In the genomic region with DNA sequence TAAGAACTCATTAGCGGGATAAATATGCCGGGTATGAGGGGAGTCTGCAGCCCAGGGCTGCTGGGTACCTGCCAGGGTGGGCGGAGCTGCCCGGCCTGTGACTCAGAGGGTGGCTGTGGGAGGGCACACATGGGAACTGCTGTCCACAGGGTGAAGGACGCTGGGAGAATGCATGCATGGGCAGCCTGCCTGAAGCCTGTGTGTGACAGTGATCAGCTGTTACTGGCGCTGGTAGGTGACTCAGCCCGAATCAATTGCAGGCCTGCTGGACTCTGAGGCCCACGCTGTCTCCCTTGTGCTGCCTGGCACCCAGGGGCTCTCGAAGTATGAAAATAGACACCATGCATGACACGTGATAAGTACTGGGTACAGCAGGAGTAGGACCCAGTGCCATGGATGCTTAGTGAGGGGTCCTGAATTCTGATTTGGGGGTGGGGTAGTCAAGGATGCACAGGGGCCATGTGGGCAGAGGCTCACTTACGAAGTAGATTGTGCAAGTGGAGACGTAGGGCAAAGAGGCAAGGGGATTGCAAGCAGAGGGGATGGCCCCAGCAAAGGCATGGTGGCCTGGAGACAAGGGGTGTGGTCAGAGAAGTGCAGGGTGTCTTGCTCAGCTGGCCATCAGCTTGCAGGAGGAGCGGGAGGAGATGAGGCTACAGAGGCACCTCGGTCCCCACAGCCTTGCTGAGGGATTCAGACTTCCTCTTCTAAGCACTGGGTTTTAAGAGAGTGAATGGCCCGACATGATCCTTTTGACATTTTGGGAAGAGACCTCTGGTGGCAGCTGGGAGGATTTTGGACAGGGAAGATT, we compare ENCODE assay signal across 8 cellular contexts. TPM values are rescaled to one million over a fixed set of nuclear protein-coding genes. Genes with fewer than 3 reads are reported as not detected.
DNase-seq lines count a peak whose midpoint lies in the region; ATAC-seq and TF ChIP-seq lines count a peak whose summit lies in the region.

No MANE protein-coding gene starts in this region.

- TF ChIP-seq CTCF in mammary epithelial cell (conservative IDR thresholded peaks at IDR 0.05 in 1 of 2, IDR thresholded peaks at IDR 0.05 in 1 of 2; ENCODE audit: extremely low read depth in 1 of 2, insufficient read depth in 1 of 2, low read depth in 1 of 2, low read length in 2 of 2) = peak in 1 of 2 donors; percentile 13
- no peak for TF ChIP-seq CTCF in testis (IDR thresholded peaks at IDR 0.05)

- CTCF ChIA-PET in mammary epithelial cell (lab: Charles Lee; ENCODE audit: low non-redundant PET) = interaction anchor here (0.7 kb wide), 1 partner anchor 66 kb away, joined by 3 read pairs; no protein-coding TSS in a partner anchor

- no peak for ATAC-seq in HG03521 (IDR thresholded peaks at IDR 0.05; ENCODE audit: unreplicated experiment)
- ATAC-seq in GM21515 (IDR thresholded peaks at IDR 0.05; ENCODE audit: unreplicated experiment) = no peak

- H3K4me3 ChIP-seq in mammary epithelial cell (replicated peaks in 1 of 3; ENCODE audit: insufficient read depth in 1 of 3, low read depth in 2 of 3, low read length in 3 of 3) (no peak overlapping the region), testis (no peak overlapping the region)

- H3K27ac ChIP-seq in mammary epithelial cell (ENCODE audit: insufficient read depth, low read depth, low read length) (no peak overlapping the region), testis (no peak overlapping the region)

- H3K9me3 ChIP-seq in mammary epithelial cell (replicated peaks; ENCODE audit: insufficient read depth, low read length) (no peaks in the 10 kb centered on the region), testis (no peaks in the 10 kb centered on the region)

- no peak for TF ChIP-seq POLR2A in testis (IDR thresholded peaks at IDR 0.05)

- DNase-seq in EL (peak; percentile 98), NCI-H446 (lab: John Stamatoyannopoulos, UW) (peak; percentile 67 to 93), mammary epithelial cell (peak; percentile 84), kidney tubule cell (ENCODE audit: low spot score) (peak; percentile 98), testis (peak; percentile 95), activated gamma-delta T cell (lab: John Stamatoyannopoulos, UW) (no peak)

- H3K36me3 ChIP-seq in mammary epithelial cell (ENCODE audit: insufficient read depth, low read length) (no peaks in the 10 kb centered on the region), testis (ENCODE audit: low read depth, missing control alignments) (no peaks in the 10 kb centered on the region)

- H3K4me1 ChIP-seq in mammary epithelial cell (ENCODE audit: insufficient read depth, low read length) = peaks cover 30% of the 10 kb centered on the region
- H3K4me1 ChIP-seq in testis = peaks cover 6% of the 10 kb centered on the region

- H3K9ac ChIP-seq in mammary epithelial cell (ENCODE audit: insufficient read depth, low read length) = no peak overlapping the region

- 16% methylated on average over 13 of the region's 15 CpGs for WGBS in mammary epithelial cell (ENCODE audit: low coverage, missing lambda C conversion rate)
- WGBS in testis, 2 donors = 40 to 45% methylated on average over 11 to 15 of the region's 15 CpGs

- H3K79me2 ChIP-seq in mammary epithelial cell (ENCODE audit: insufficient read depth, low read length) = no peaks in the 10 kb centered on the region

- H4K20me1 ChIP-seq in mammary epithelial cell (ENCODE audit: insufficient read depth, low read length) = no peaks in the 10 kb centered on the region

- intact Hi-C loops in mammary epithelial cell (cut with micrococcal nuclease) = no loop called here
- intact Hi-C loops in testis (cut with DNase I; ENCODE audit: low total_unique reads) = no loop called here

- dilution Hi-C loops in mammary epithelial cell (cut with HindIII; ENCODE audit: low sequenced_read_pairs) = no loop called here

- no peak overlapping the region for H2AFZ ChIP-seq in mammary epithelial cell (ENCODE audit: low read depth, low read length)

- peak overlapping the region; percentile 71 for H3K4me2 ChIP-seq in mammary epithelial cell (ENCODE audit: insufficient read depth, low read depth, low read length)

- in situ Hi-C loops in mammary epithelial cell (cut with MboI; ENCODE audit: low sequenced_read_pairs in 2 of 2) = no loop called here

- BruUV-seq in mammary epithelial cell (replicated peaks; lab: Mats Ljungman, UMichigan) = no TSS peak

- no peaks in the 10 kb centered on the region for H3K27me3 ChIP-seq in mammary epithelial cell (ENCODE audit: insufficient read depth, low read length)
- H3K27me3 ChIP-seq in testis = no peaks in the 10 kb centered on the region

RNA-seq across cellular contexts. Expression of a gene that starts 36.5 kb away (rescaled TPM):
- total RNA-seq in mammary epithelial cell = not detected
- polyA plus RNA-seq in mammary epithelial cell = not detected
- polyA minus RNA-seq in mammary epithelial cell = not detected
- total RNA-seq in testis = 1 to 10 TPM; 2.6 TPM
- polyA plus RNA-seq in testis (ENCODE audit: insufficient read depth, low read depth, low replicate concordance) = 3.0 TPM
